Comparison of ENCODE assay signal across 2 cellular contexts in the genomic region with DNA sequence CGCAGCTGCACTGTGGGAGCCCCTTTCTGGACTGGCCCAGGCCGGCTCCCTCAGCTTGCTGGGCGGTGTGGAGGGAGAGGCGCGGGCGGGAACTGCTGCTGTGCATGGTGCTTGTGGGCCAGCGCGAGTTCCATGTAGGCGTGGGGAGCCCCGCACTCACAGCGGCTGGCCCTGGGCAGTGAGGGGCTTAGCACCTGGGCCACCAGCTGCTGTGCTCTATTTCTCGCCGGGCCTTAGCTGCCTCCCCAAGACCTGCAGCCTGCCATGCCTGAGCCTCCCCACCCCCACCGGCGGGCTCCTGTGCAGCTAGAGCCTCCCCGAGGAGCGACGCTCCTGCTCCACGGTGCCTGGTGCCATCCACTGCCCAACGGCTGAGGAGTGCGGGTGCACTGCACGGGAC.
A peak's percentile ranks its signal among the peaks of the same experiment; 100 is the strongest.
TF ChIP-seq lines count a peak whose summit lies in the region.

No MANE protein-coding gene starts in this region.

TF ChIP-seq in K562, 482 proteins besides CTCF, POLR2A, EP300 and RAD21:
- TF ChIP-seq NFRKB (IDR thresholded peaks at IDR 0.05; ENCODE audit: low read depth), result no peak
- TF ChIP-seq POLR2G (IDR thresholded peaks at IDR 0.05; ENCODE audit: low read depth, low read length), result peak; percentile 36; the same call in 1 of the 2 replicates
TF ChIP-seq in K562: peak in this region for 1.

TF ChIP-seq in GM12891, 5 proteins besides CTCF, POLR2A, EP300 and RAD21:
- TF ChIP-seq PAX5 (IDR thresholded peaks at IDR 0.05; ENCODE audit: insufficient read depth, low read length, severe bottlenecking) (no peak), POLR2AphosphoS5 (IDR thresholded peaks at IDR 0.05; ENCODE audit: low read depth, low read length) (no peak), TAF1 (IDR thresholded peaks at IDR 0.05; ENCODE audit: low read depth, low read length) (no peak), POU2F2 (IDR thresholded peaks at IDR 0.05; ENCODE audit: low read depth, low read length) (no peak), SPI1 (IDR thresholded peaks at IDR 0.05; ENCODE audit: low read depth, low read length) (no peak)
